Comparison of ENCODE assay signal across 11 cellular contexts in the genomic region with DNA sequence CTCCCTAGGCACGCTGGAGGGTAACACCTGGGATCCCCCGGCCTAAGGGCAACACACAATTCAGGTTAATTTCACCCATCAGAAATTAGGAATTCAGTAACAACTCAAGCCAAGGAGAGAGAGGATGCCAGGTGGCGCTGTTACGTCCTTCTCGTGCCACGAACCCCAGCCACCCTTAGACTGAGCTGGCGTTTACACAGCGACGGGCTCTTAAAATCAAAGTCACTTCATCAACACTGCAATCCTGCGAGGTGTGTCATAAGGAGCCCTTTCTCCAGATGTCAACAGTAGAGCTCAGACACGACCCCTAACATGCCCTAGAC.
A peak's percentile ranks its signal among the peaks of the same experiment; 100 is the strongest.
DNase-seq lines count a peak whose midpoint lies in the region; ATAC-seq and TF ChIP-seq lines count a peak whose summit lies in the region.
"Had no signal": no experiment of that assay in that cellular context is flagged by ENCODE, and none has a peak within 500 bp of the region (broad histone marks: within the 10 kb centered on the region; RNA-seq: fewer than 3 reads in every experiment).

No MANE protein-coding gene starts in this region.

- CTCF ChIA-PET in WTC11 (lab: Charles Lee) = interaction anchor here (0.6 to 3.1 kb wide), 31 partner anchors 8 to 826 kb away, joined by 3 to 32 read pairs (median 4); partner anchors contain the start of gene TMEM132D
- CTCF ChIA-PET in activated CD4-positive, alpha-beta T cell treated with anti-CD3 and anti-CD28 coated beads, Interleukin-2, amount 10 ng/mL, durations not matched to agents 7 days and 5 days (lab: Charles Lee) = interaction anchor here (0.6 to 1.7 kb wide), 3 partner anchors 9 to 12 kb away, joined by 4 to 6 read pairs (median 5); no protein-coding TSS in a partner anchor

- no peak overlapping the region for H3K4me3 Mint-ChIP-seq in WTC11
- no peak overlapping the region for H3K4me3 Mint-ChIP-seq in activated T-cell treated with anti-CD3 and anti-CD28 coated beads, Interleukin-2, amount 50 U/mL, for 24 hours
- H3K4me3 Mint-ChIP-seq in activated CD4-positive, alpha-beta T cell treated with anti-CD3 and anti-CD28 coated beads, Interleukin-2, amount 10 ng/mL, durations not matched to agents 7 days and 5 days = no peak overlapping the region
- H3K4me3 Mint-ChIP-seq: stimulated activated naive CD8-positive, alpha-beta T cell treated with anti-CD3 and anti-CD28 coated beads, Interleukin-15, Interleukin-2, amounts not matched to agents 100 ng/mL and 50 ng/mL, for 24 hours; T-helper 17 cell had no signal

- in situ Hi-C loops in KBM-7 (cut with MboI; ENCODE audit: low pct_unique_long_range_greater_than_20kb, low sequenced_read_pairs) = no loop called here

- H3K4me1 Mint-ChIP-seq in WTC11 = peaks cover 6% of the 10 kb centered on the region
- no peaks in the 10 kb centered on the region for H3K4me1 Mint-ChIP-seq in activated T-cell treated with anti-CD3 and anti-CD28 coated beads, Interleukin-2, amount 50 U/mL, for 24 hours (ENCODE audit: low read depth)
- H3K4me1 Mint-ChIP-seq in activated CD4-positive, alpha-beta T cell treated with anti-CD3 and anti-CD28 coated beads, Interleukin-2, amount 10 ng/mL, durations not matched to agents 7 days and 5 days = no peaks in the 10 kb centered on the region
- H3K4me1 Mint-ChIP-seq: T-helper 17 cell had no signal

- peak; percentile 52 for ATAC-seq in WTC11
- ATAC-seq: T-helper 17 cell had no signal

- DNase-seq in NCI-H510A treated with DMSO at 0.1 percent for 48 hours (lab: John Stamatoyannopoulos, UW) = peak; percentile 75
- DNase-seq in NCI-H510A (lab: John Stamatoyannopoulos, UW) = no peak
- peak; percentile 3 for DNase-seq in KBM-7
- DNase-seq in WTC11 (ENCODE audit: low spot score) = peak; percentile 20
- peak; percentile 50 for DNase-seq in midbrain (lab: John Stamatoyannopoulos, UW)
- DNase-seq in NCI-H187 (lab: John Stamatoyannopoulos, UW) = no peak
- DNase-seq in activated T-cell treated with anti-CD3 and anti-CD28 coated beads, Interleukin-2, amount 50 U/mL, for 24 hours = no peak
- no peak for DNase-seq in activated CD4-positive, alpha-beta T cell treated with anti-CD3 and anti-CD28 coated beads, Interleukin-2, amount 10 ng/mL, durations not matched to agents 7 days and 5 days
- DNase-seq: central memory CD4-positive, alpha-beta T cell; T-helper 17 cell had no signal

- TF ChIP-seq CTCF in WTC11 (IDR thresholded peaks at IDR 0.05) = no peak

- H3K36me3 Mint-ChIP-seq in WTC11 = peaks cover 36% of the 10 kb centered on the region
- H3K36me3 Mint-ChIP-seq in activated T-cell treated with anti-CD3 and anti-CD28 coated beads, Interleukin-2, amount 50 U/mL, for 24 hours (ENCODE audit: low read depth) = no peaks in the 10 kb centered on the region
- H3K36me3 Mint-ChIP-seq in activated CD4-positive, alpha-beta T cell treated with anti-CD3 and anti-CD28 coated beads, Interleukin-2, amount 10 ng/mL, durations not matched to agents 7 days and 5 days (ENCODE audit: low read depth) = no peaks in the 10 kb centered on the region

- POLR2A ChIA-PET in WTC11 (lab: Charles Lee) = interaction anchor here (1.2 kb wide), 1 partner anchor 17 kb away, joined by 3 read pairs; no protein-coding TSS in a partner anchor
- POLR2A ChIA-PET in activated CD4-positive, alpha-beta T cell treated with anti-CD3 and anti-CD28 coated beads, Interleukin-2, amount 10 ng/mL, durations not matched to agents 7 days and 5 days (lab: Charles Lee) = no interaction called here

- H3K9me3 Mint-ChIP-seq in WTC11 = peaks cover 31% of the 10 kb centered on the region
- no peaks in the 10 kb centered on the region for H3K9me3 Mint-ChIP-seq in activated T-cell treated with anti-CD3 and anti-CD28 coated beads, Interleukin-2, amount 50 U/mL, for 24 hours
- H3K9me3 Mint-ChIP-seq in activated CD4-positive, alpha-beta T cell treated with anti-CD3 and anti-CD28 coated beads, Interleukin-2, amount 10 ng/mL, durations not matched to agents 7 days and 5 days = no peaks in the 10 kb centered on the region
- H3K9me3 Mint-ChIP-seq: stimulated activated naive CD8-positive, alpha-beta T cell treated with anti-CD3 and anti-CD28 coated beads, Interleukin-15, Interleukin-2, amounts not matched to agents 100 ng/mL and 50 ng/mL, for 24 hours had no signal

- no peak overlapping the region for H3K27ac Mint-ChIP-seq in WTC11
- H3K27ac Mint-ChIP-seq in activated T-cell treated with anti-CD3 and anti-CD28 coated beads, Interleukin-2, amount 50 U/mL, for 24 hours = no peak overlapping the region
- no peak overlapping the region for H3K27ac Mint-ChIP-seq in activated CD4-positive, alpha-beta T cell treated with anti-CD3 and anti-CD28 coated beads, Interleukin-2, amount 10 ng/mL, durations not matched to agents 7 days and 5 days
- H3K27ac Mint-ChIP-seq: stimulated activated naive CD8-positive, alpha-beta T cell treated with anti-CD3 and anti-CD28 coated beads, Interleukin-15, Interleukin-2, amounts not matched to agents 100 ng/mL and 50 ng/mL, for 24 hours; T-helper 17 cell had no signal

- peaks cover 9% of the 10 kb centered on the region for H3K27me3 Mint-ChIP-seq in WTC11 (ENCODE audit: low read depth)
- peaks cover 11% of the 10 kb centered on the region for H3K27me3 Mint-ChIP-seq in activated T-cell treated with anti-CD3 and anti-CD28 coated beads, Interleukin-2, amount 50 U/mL, for 24 hours
- H3K27me3 Mint-ChIP-seq in activated CD4-positive, alpha-beta T cell treated with anti-CD3 and anti-CD28 coated beads, Interleukin-2, amount 10 ng/mL, durations not matched to agents 7 days and 5 days = no peaks in the 10 kb centered on the region

TF ChIP-seq in WTC11, 78 proteins besides CTCF, POLR2A, EP300 and RAD21:
- TF ChIP-seq MAX (CRISPR knock-in tag; IDR thresholded peaks at IDR 0.05) = no peak

Comparison
In these comparisons a context has a peak if more than half of its experiments do, and no peak if none do; other contexts are left out.
1. DNase-seq: peak in NCI-H510A treated with DMSO at 0.1 percent for 48 hours (single experiment), KBM-7 (single experiment), WTC11 (single experiment) and midbrain (single experiment); none in NCI-H510A (single experiment), NCI-H187 (0 of 2), activated T-cell treated with anti-CD3 and anti-CD28 coated beads, Interleukin-2, amount 50 U/mL, for 24 hours (single experiment) and activated CD4-positive, alpha-beta T cell treated with anti-CD3 and anti-CD28 coated beads, Interleukin-2, amount 10 ng/mL, durations not matched to agents 7 days and 5 days (single experiment).